ENCODE assay signal across 14 cellular contexts in the genomic region with DNA sequence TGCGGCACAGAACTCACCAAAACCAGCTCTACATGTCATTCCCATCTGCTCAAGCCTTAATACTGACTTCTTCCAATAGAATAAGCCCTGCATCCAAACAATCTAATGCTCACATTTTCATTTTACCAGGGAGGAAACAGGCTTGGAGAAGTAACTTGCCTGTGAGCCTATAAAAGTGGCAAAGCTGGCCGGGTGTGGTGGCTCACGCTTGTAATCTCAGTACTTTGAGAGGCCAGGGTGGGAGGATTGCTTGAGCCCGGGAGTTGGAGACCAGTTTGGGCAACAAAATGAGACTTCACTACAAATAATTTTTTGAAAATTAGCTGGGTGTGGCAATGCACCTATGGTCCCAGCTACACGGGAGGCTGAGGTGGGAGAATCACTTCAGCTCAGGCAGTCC.
"Had no signal": no experiment of that assay in that cellular context is flagged by ENCODE, and none has a peak within 500 bp of the region (broad histone marks: within the 10 kb centered on the region; RNA-seq: fewer than 3 reads in every experiment).

No MANE protein-coding gene starts in this region.

- H3K4me3 ChIP-seq: ascending aorta, lung, smooth muscle cell had no signal

- H3K27me3 ChIP-seq: ascending aorta had no signal

- ATAC-seq: activated CD4-positive, alpha-beta T cell treated with anti-CD3 and anti-CD28 coated beads for 36 hours; activated CD8-positive, alpha-beta T cell treated with anti-CD3 and anti-CD28 coated beads for 36 hours; naive thymus-derived CD8-positive, alpha-beta T cell; right cardiac atrium; stimulated activated effector memory CD8-positive, alpha-beta T cell treated with anti-CD3 and anti-CD28 coated beads, Interleukin-12 subunit alpha, Interleukin-12 subunit beta, amount 100 ng/mL, for 72 hours had no signal

- H3K36me3 ChIP-seq: ascending aorta had no signal

- H3K9me3 ChIP-seq: ascending aorta had no signal

- DNase-seq: activated CD4-positive, alpha-beta T cell treated with anti-CD3 and anti-CD28 coated beads for 36 hours; activated CD8-positive, alpha-beta memory T cell treated with anti-CD3 and anti-CD28 coated beads, Interleukin-2, amount 50 U/mL, for 48 hours; activated CD8-positive, alpha-beta T cell treated with anti-CD3 and anti-CD28 coated beads for 36 hours; activated naive CD4-positive, alpha-beta T cell; effector CD8-positive, alpha-beta T cell; hippocampal formation; kidney glomerular epithelial cell; naive thymus-derived CD8-positive, alpha-beta T cell; occipital lobe; right cardiac atrium had no signal
